In the genomic region with DNA sequence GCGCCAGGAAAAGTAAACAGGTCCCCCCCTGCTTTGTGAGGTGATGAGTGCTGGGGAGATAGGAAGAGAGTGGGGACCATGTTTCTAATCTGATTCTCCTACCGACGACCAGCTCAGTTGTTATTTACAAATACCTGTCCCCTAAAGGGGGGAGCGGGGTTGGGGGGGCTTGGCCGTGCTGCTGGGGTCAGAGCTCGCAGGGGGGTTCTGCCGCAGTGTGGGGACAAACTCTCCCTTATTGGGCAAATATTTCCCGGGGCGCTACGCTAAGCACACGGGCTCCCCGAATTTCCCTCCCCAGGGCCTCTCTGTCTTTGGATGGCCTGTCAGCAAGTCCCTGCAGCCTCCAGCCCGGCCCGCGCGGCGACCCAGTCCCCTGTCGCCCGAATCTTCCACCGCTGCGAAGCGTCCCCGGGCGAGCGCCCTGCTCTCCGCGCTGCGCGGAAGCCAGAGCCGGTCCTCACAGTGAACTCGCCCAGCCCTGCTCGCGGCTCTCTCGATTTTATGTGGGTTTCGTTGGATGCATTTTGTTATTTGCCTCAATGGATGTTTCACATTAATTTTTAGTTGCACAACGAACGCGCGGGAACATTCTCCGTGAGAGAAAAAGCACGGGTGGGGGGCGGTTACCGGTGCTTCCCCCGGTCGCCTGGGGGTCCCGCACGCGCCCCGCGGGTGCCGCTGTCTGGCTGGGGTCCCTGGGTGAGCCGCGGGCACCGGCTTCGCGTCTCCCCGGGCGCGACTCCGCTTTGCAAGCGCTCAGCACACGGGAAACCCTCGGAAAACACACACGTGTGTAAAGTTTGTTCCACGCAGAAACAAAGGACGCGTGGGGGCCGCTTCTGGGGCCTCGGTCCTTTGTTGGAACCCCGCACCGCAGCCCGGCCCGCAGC, we compare ENCODE assay signal across 7 cellular contexts. TPM values are rescaled to one million over a fixed set of nuclear protein-coding genes. Genes with fewer than 3 reads are reported as not detected.
DNase-seq lines count a peak whose midpoint lies in the region; ATAC-seq and TF ChIP-seq lines count a peak whose summit lies in the region.

No MANE protein-coding gene starts in this region.

- H4K20me1 ChIP-seq in MM.1S (ENCODE audit: insufficient read depth, low read length) = no peaks in the 10 kb centered on the region

- no peaks in the 10 kb centered on the region for H3K9me3 ChIP-seq in MM.1S (replicated peaks; ENCODE audit: insufficient read depth, low read length)

- H3K27ac ChIP-seq in MM.1S (ENCODE audit: low read length) = no peak overlapping the region

- H3K4me2 ChIP-seq in MM.1S (ENCODE audit: low read depth, low read length) = peak overlapping the region; percentile 58

- no peaks in the 10 kb centered on the region for H3K9me2 ChIP-seq in MM.1S (replicated peaks; ENCODE audit: insufficient read depth, low read length)

- H3K9ac ChIP-seq in MM.1S (ENCODE audit: low read length) = no peak overlapping the region

- H3K4me1 ChIP-seq in MM.1S (ENCODE audit: low read length) = peaks cover 9% of the 10 kb centered on the region; the same call in 1 of the 2 replicates

- H3K36me3 ChIP-seq in MM.1S (replicated peaks; ENCODE audit: insufficient read depth, low read length) = no peaks in the 10 kb centered on the region

- no peak for DNase-seq in MM.1S
- DNase-seq in activated naive CD4-positive, alpha-beta T cell treated with anti-CD3 and anti-CD28 coated beads, Interleukin-2, amount 50 U/mL, for 16 hours = peak; percentile 44
- peak; percentile 27 for DNase-seq in stimulated activated CD4-positive, alpha-beta T cell treated with anti-CD3 and anti-CD28 coated beads, Interleukin-1b, Interleukin-23, amount 100 ng/mL, for 48 hours
- no peak for DNase-seq in NCI-H774 (lab: John Stamatoyannopoulos, UW)
- no peak for DNase-seq in occipital lobe (lab: John Stamatoyannopoulos, UW)

- H3K4me3 ChIP-seq in MM.1S (ENCODE audit: low read length) (peak overlapping the region; percentile 36; the same call in 1 of the 2 replicates), iPS-11a (ENCODE audit: low read depth, low read length) (peak overlapping the region; percentile 28)

- H3K27me3 ChIP-seq in MM.1S (replicated peaks; ENCODE audit: insufficient read depth, low read length) = peaks cover 38% of the 10 kb centered on the region

- TF ChIP-seq CTCF in MM.1S (IDR thresholded peaks at IDR 0.05; ENCODE audit: low read length) = no peak

- H2AFZ ChIP-seq in MM.1S (ENCODE audit: low read length) = peak overlapping the region; percentile 59

- no peak for ATAC-seq in HG02759 (IDR thresholded peaks at IDR 0.05; ENCODE audit: unreplicated experiment)

- peaks cover 33% of the 10 kb centered on the region for H3K79me2 ChIP-seq in MM.1S (ENCODE audit: low read length)

- peaks cover 11% of the 10 kb centered on the region; the same call in 1 of the 2 replicates for H3F3A ChIP-seq in MM.1S (ENCODE audit: insufficient read depth, low read length)

RNA-seq across cellular contexts. Expression of gene STX16, which starts 1.5 kb away (rescaled TPM):
- total RNA-seq in occipital lobe = 33.2 TPM

RNA-seq across cellular contexts. Expression of gene NPEPL1, which starts 43.1 kb away (rescaled TPM):
- 7.5 TPM for total RNA-seq in occipital lobe

Comparison
In these comparisons a context has a peak if more than half of its experiments do, and no peak if none do; other contexts are left out.
1. DNase-seq: peak in activated naive CD4-positive, alpha-beta T cell treated with anti-CD3 and anti-CD28 coated beads, Interleukin-2, amount 50 U/mL, for 16 hours (single experiment) and stimulated activated CD4-positive, alpha-beta T cell treated with anti-CD3 and anti-CD28 coated beads, Interleukin-1b, Interleukin-23, amount 100 ng/mL, for 48 hours (single experiment); none in MM.1S (single experiment), NCI-H774 (single experiment) and occipital lobe (single experiment).